In the genomic region with DNA sequence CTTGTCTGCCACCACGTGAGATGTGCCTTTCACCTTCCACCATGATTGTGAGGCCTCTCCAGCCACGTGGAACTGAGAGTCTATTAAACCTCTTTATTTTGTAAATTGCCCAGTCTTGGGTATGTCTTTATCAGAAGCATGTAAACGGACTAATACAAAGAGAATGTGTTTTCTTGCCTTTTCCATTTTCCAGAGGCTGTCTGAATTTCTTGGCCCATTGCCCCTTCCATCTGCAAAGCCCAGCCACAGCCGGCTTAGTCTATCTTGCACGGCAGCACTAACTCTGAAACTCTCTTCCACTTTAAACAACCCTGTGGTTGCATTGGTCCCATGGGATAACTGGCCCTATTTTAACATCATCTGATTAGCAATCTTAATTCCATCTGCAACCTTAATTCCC, we compare ENCODE assay signal across 21 cellular contexts.
DNase-seq lines count a peak whose midpoint lies in the region; ATAC-seq and TF ChIP-seq lines count a peak whose summit lies in the region.
"Had no signal": no experiment of that assay in that cellular context is flagged by ENCODE, and none has a peak within 500 bp of the region (broad histone marks: within the 10 kb centered on the region; RNA-seq: fewer than 3 reads in every experiment).

No MANE protein-coding gene starts in this region.

- H3K4me3 ChIP-seq in AG10803 (ENCODE audit: low read length) (no peak overlapping the region), fibroblast of the aortic adventitia (ENCODE audit: low read depth, low read length) (no peak overlapping the region), lower lobe of right lung (no peak overlapping the region)
- H3K4me3 ChIP-seq: PC-9 had no signal

- no peaks in the 10 kb centered on the region for H3K4me1 ChIP-seq in lower lobe of right lung

- DNase-seq in AG09319 (ENCODE audit: extremely low read depth, low read depth) (peak; percentile 19), AG10803 (ENCODE audit: low read depth) (peak; percentile 8), astrocyte of the hippocampus (ENCODE audit: low read depth, low spot score) (peak; percentile 36), fibroblast of the aortic adventitia (ENCODE audit: low read depth) (peak; percentile 2), A172 (ENCODE audit: low spot score) (no peak), lower lobe of right lung (no peak)
- DNase-seq: CD4-positive, CD25-positive, alpha-beta regulatory T cell; DMS153; DND-41; NCI-H1105; NCI-H1436 treated with DMSO at 0.1 percent for 48 hours; NCI-H1930; NCI-H2107; NCI-H524; NCI-H748 treated with DMSO at 0.1 percent for 48 hours; PC-9; SHP77 treated with DMSO at 0.1 percent for 48 hours; T-helper 1 cell had no signal

- H3K27me3 ChIP-seq in lower lobe of right lung (ENCODE audit: low read depth), result no peaks in the 10 kb centered on the region

- no peaks in the 10 kb centered on the region for H3K9me3 ChIP-seq in lower lobe of right lung

- intact Hi-C loops in lower lobe of right lung (cut with DNase I), result no loop called here

- ATAC-seq in lower lobe of right lung (no peak), GM18909 (IDR thresholded peaks at IDR 0.05; ENCODE audit: poor library complexity, unreplicated experiment) (no peak)
- ATAC-seq: HCT116 had no signal

- no peak overlapping the region for H3K27ac ChIP-seq in lower lobe of right lung
- H3K27ac ChIP-seq: HL-60, PC-9 had no signal

- no peaks in the 10 kb centered on the region for H3K36me3 ChIP-seq in lower lobe of right lung

- TF ChIP-seq CTCF in AG09319 (IDR thresholded peaks at IDR 0.05; ENCODE audit: low read depth, low read length), result no peak
- TF ChIP-seq CTCF in AG10803 (conservative IDR thresholded peaks at IDR 0.05; ENCODE audit: low read length), result no peak
- no peak for TF ChIP-seq CTCF in fibroblast of the aortic adventitia (IDR thresholded peaks at IDR 0.05; ENCODE audit: insufficient read depth, low read length)
- TF ChIP-seq CTCF in lower lobe of right lung (IDR thresholded peaks at IDR 0.05), result no peak

Comparison
In these comparisons a context has a peak if more than half of its experiments do, and no peak if none do; other contexts are left out.
1. DNase-seq: peak in AG09319 (single experiment), AG10803 (single experiment), astrocyte of the hippocampus (single experiment) and fibroblast of the aortic adventitia (single experiment); none in A172 (single experiment) and lower lobe of right lung (single experiment).